9 cellular contexts compared by ENCODE assay signal in the genomic region with DNA sequence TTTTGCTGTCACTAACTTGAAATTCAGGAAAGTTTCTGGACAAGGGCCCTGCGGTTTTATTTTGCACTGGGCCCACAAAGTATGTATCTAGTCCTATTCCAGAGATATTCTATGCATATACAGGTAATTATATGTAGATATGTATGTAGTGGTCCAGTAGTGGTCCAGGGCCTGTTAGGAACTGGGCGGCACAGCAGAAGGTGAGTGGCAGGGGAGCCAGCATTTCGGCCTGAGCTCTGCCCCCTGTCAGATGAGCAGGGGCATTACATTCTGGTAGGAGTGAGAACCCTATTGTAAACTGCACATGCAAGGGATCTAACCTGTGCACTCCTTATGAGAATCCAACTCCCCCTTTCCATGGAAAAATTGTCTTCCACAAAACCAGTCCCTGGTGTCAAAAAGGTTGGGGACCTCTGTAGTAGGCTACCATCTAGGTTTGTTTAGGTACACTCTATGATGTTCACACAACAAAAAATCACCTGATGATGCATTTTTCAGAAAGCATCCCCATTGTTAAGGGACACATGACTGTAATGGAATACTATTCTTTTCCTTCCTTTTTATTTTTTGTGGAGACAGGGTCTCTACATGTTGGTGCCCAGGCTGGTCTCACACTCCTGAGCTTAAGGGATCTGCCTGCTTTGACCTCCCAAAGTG. TPM values are rescaled to one million over a fixed set of nuclear protein-coding genes. Genes with fewer than 3 reads are reported as not detected.
DNase-seq lines count a peak whose midpoint lies in the region; ATAC-seq and TF ChIP-seq lines count a peak whose summit lies in the region.
"Had no signal": no experiment of that assay in that cellular context is flagged by ENCODE, and none has a peak within 500 bp of the region (broad histone marks: within the 10 kb centered on the region; RNA-seq: fewer than 3 reads in every experiment).

No MANE protein-coding gene starts in this region.

- ATAC-seq in activated CD8-positive, alpha-beta T cell treated with anti-CD3 and anti-CD28 coated beads, Interleukin-2, amount 10 ng/mL, durations not matched to agents 7 days and 5 days, result no peak
- ATAC-seq in upper lobe of left lung (ENCODE audit: low FRiP score in 2 of 2), result no peak
- ATAC-seq in GM21737 (IDR thresholded peaks at IDR 0.05; ENCODE audit: unreplicated experiment), result no peak

- H3K36me3 ChIP-seq in mesenchymal stem cell (ENCODE audit: control insufficient read depth in 1 of 2, insufficient read depth in 2 of 2, low read depth in 1 of 2, low read length in 2 of 2), result peaks cover 8 to 13% of the 10 kb centered on the region in 2 experiments
- H3K36me3 ChIP-seq in upper lobe of left lung, result peaks cover 0 to 8% (median 1%) of the 10 kb centered on the region in 4 donors

- H2AK5ac ChIP-seq in mesenchymal stem cell (ENCODE audit: low read length, severe bottlenecking), result no peak overlapping the region

- peak in 2 of 6 experiments; percentile 23 for TF ChIP-seq CTCF in upper lobe of left lung (IDR thresholded peaks at IDR 0.05)

- H3K14ac ChIP-seq in mesenchymal stem cell (ENCODE audit: low read length in 2 of 2), result no peak overlapping the region

- H3K36me3 Mint-ChIP-seq in activated CD8-positive, alpha-beta T cell treated with anti-CD3 and anti-CD28 coated beads, Interleukin-2, amount 10 ng/mL, durations not matched to agents 7 days and 5 days (ENCODE audit: low read depth), result peaks cover 12% of the 10 kb centered on the region

- H2BK120ac ChIP-seq in mesenchymal stem cell (ENCODE audit: low read depth, low read length), result no peak overlapping the region

- peak overlapping the region in 1 of 2 experiments; percentile 49 for H3K4me3 ChIP-seq in mesenchymal stem cell (ENCODE audit: insufficient read depth in 1 of 2, low read depth in 1 of 2, low read length in 2 of 2)
- peak overlapping the region in 1 of 4 donors; percentile 13 for H3K4me3 ChIP-seq in upper lobe of left lung
- H3K4me3 ChIP-seq: skin epidermis had no signal

- H4K8ac ChIP-seq in mesenchymal stem cell (ENCODE audit: low read length), result no peak overlapping the region

- H3K9ac ChIP-seq in mesenchymal stem cell (ENCODE audit: low read length), result peak overlapping the region; percentile 11

- no peak overlapping the region for H3K27ac ChIP-seq in mesenchymal stem cell (ENCODE audit: low read length, poor library complexity, severe bottlenecking)
- no peak overlapping the region for H3K27ac ChIP-seq in upper lobe of left lung

- no peak overlapping the region for H3K4me3 Mint-ChIP-seq in activated CD8-positive, alpha-beta T cell treated with anti-CD3 and anti-CD28 coated beads, Interleukin-2, amount 10 ng/mL, durations not matched to agents 7 days and 5 days
- H3K4me3 Mint-ChIP-seq: activated B cell treated with CpG ODN at 0.5 μM for 24 hours had no signal

- H2AFZ ChIP-seq in mesenchymal stem cell (ENCODE audit: low read depth, low read length), result no peak overlapping the region

- no peaks in the 10 kb centered on the region for H3K9me3 Mint-ChIP-seq in activated CD8-positive, alpha-beta T cell treated with anti-CD3 and anti-CD28 coated beads, Interleukin-2, amount 10 ng/mL, durations not matched to agents 7 days and 5 days (ENCODE audit: insufficient read depth)
- H3K9me3 Mint-ChIP-seq: activated B cell treated with CpG ODN at 0.5 μM for 24 hours had no signal

- no peak overlapping the region for H3K23ac ChIP-seq in mesenchymal stem cell (ENCODE audit: low read length in 2 of 2)

- H3K9me3 ChIP-seq in mesenchymal stem cell (ENCODE audit: control insufficient read depth, low read length), result no peaks in the 10 kb centered on the region
- no peaks in the 10 kb centered on the region for H3K9me3 ChIP-seq in upper lobe of left lung

- no peak overlapping the region for H3K18ac ChIP-seq in mesenchymal stem cell (ENCODE audit: low read depth in 1 of 2, low read length in 2 of 2)

- H2BK15ac ChIP-seq in mesenchymal stem cell (ENCODE audit: low read depth, poor library complexity, severe bottlenecking), result no peak overlapping the region

- no peak overlapping the region for H4K91ac ChIP-seq in mesenchymal stem cell (ENCODE audit: low read length)

- TF ChIP-seq EP300 in Ishikawa (IDR thresholded peaks at IDR 0.05; ENCODE audit: borderline replicate concordance) (no peak), upper lobe of left lung (IDR thresholded peaks at IDR 0.05) (no peak)

- H3K4me1 ChIP-seq in mesenchymal stem cell (ENCODE audit: control insufficient read depth, insufficient read depth, low read depth, low read length) (peaks cover 14% of the 10 kb centered on the region), upper lobe of left lung (peaks cover 21 to 59% (median 42%) of the 10 kb centered on the region in 4 donors)

- DNase-seq in ELR (ENCODE audit: low read depth), result peak; percentile 47
- peak; percentile 28 for DNase-seq in activated CD8-positive, alpha-beta T cell treated with anti-CD3 and anti-CD28 coated beads, Interleukin-2, amount 10 ng/mL, durations not matched to agents 7 days and 5 days
- DNase-seq in mesenchymal stem cell, result peak; percentile 24
- no peak for DNase-seq in upper lobe of left lung
- no peak for DNase-seq in cortex of kidney (lab: John Stamatoyannopoulos, UW)
- DNase-seq: activated B cell treated with CpG ODN at 0.5 μM for 24 hours had no signal

- no peaks in the 10 kb centered on the region for H3K27me3 Mint-ChIP-seq in activated CD8-positive, alpha-beta T cell treated with anti-CD3 and anti-CD28 coated beads, Interleukin-2, amount 10 ng/mL, durations not matched to agents 7 days and 5 days (ENCODE audit: low read depth)
- H3K27me3 Mint-ChIP-seq: activated B cell treated with CpG ODN at 0.5 μM for 24 hours had no signal

- H3K27ac Mint-ChIP-seq in activated CD8-positive, alpha-beta T cell treated with anti-CD3 and anti-CD28 coated beads, Interleukin-2, amount 10 ng/mL, durations not matched to agents 7 days and 5 days, result peak overlapping the region; percentile 41
- H3K27ac Mint-ChIP-seq: activated B cell treated with CpG ODN at 0.5 μM for 24 hours had no signal

- no peak overlapping the region for H3K4me2 ChIP-seq in mesenchymal stem cell (ENCODE audit: low read length, poor library complexity, severe bottlenecking)

- 88% methylated on average over 1 of the region's 3 CpGs for WGBS in mesenchymal stem cell
- 71 to 84% methylated on average over 3 of the region's 3 CpGs for WGBS in upper lobe of left lung, 2 donors

- H3K4ac ChIP-seq in mesenchymal stem cell (ENCODE audit: low read depth in 1 of 2, low read length in 2 of 2), result no peak overlapping the region

- POLR2A ChIA-PET in activated CD8-positive, alpha-beta T cell treated with anti-CD3 and anti-CD28 coated beads, Interleukin-2, amount 10 ng/mL, durations not matched to agents 7 days and 5 days (lab: Charles Lee), result no interaction called here

- CTCF ChIA-PET in activated CD8-positive, alpha-beta T cell treated with anti-CD3 and anti-CD28 coated beads, Interleukin-2, amount 10 ng/mL, durations not matched to agents 7 days and 5 days (lab: Charles Lee), result interaction anchor here (1.4 kb wide), 1 partner anchor 19 kb away, joined by 3 read pairs; no protein-coding TSS in a partner anchor

- peaks cover 42% of the 10 kb centered on the region for H3K4me1 Mint-ChIP-seq in activated CD8-positive, alpha-beta T cell treated with anti-CD3 and anti-CD28 coated beads, Interleukin-2, amount 10 ng/mL, durations not matched to agents 7 days and 5 days (ENCODE audit: low read depth)

- H3K79me1 ChIP-seq in mesenchymal stem cell (replicated peaks; ENCODE audit: low read length, poor library complexity, severe bottlenecking), result peaks cover 28% of the 10 kb centered on the region

- H3K27me3 ChIP-seq in mesenchymal stem cell (ENCODE audit: control insufficient read depth in 1 of 2, insufficient read depth in 1 of 2, low read length in 2 of 2), result no peaks in the 10 kb centered on the region
- no peaks in the 10 kb centered on the region for H3K27me3 ChIP-seq in upper lobe of left lung

- no peak for TF ChIP-seq POLR2A in upper lobe of left lung (IDR thresholded peaks at IDR 0.05)

- no peak overlapping the region for H2BK12ac ChIP-seq in mesenchymal stem cell (ENCODE audit: low read length in 2 of 2)

- peak; percentile 14; the same call in 1 of the 2 replicates for TF ChIP-seq RAD21 in Ishikawa (IDR thresholded peaks at IDR 0.05; ENCODE audit: low read depth)

- H2BK5ac ChIP-seq in mesenchymal stem cell (ENCODE audit: low read depth, low read length, poor library complexity, severe bottlenecking), result no peak overlapping the region

TF ChIP-seq in Ishikawa, 13 proteins besides CTCF, POLR2A, EP300 and RAD21:
- TF ChIP-seq FOXM1 (IDR thresholded peaks at IDR 0.05; ENCODE audit: borderline replicate concordance, low read depth), result no peak
- TF ChIP-seq, protein P1, sequence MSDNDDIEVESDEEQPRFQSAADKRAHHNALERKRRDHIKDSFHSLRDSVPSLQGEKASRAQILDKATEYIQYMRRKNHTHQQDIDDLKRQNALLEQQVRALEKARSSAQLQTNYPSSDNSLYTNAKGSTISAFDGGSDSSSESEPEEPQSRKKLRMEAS (IDR thresholded peaks at IDR 0.05), result no peak
- no peak for TF ChIP-seq NFIC (IDR thresholded peaks at IDR 0.05)
- TF ChIP-seq EGR1 (IDR thresholded peaks at IDR 0.05), result no peak
- TF ChIP-seq YY1 (IDR thresholded peaks at IDR 0.05; ENCODE audit: low read depth), result no peak
- no peak for TF ChIP-seq ZBTB7A (IDR thresholded peaks at IDR 0.05; ENCODE audit: low read depth)
- no peak for TF ChIP-seq TEAD4 (IDR thresholded peaks at IDR 0.05)
- TF ChIP-seq TAF1 (IDR thresholded peaks at IDR 0.05; ENCODE audit: low read depth), result no peak
TF ChIP-seq in Ishikawa: peak in this region for 0.

RNA-seq across cellular contexts. Expression of a gene that starts 2.8 kb away (rescaled TPM):
- 10 to 100 TPM; 67.6 to 68.2 TPM for total RNA-seq in activated CD8-positive, alpha-beta T cell treated with anti-CD3 and anti-CD28 coated beads, Interleukin-2, amount 10 ng/mL, durations not matched to agents 7 days and 5 days
- polyA plus RNA-seq in mesenchymal stem cell (2013, experiment 1 of 2), result 21.6 TPM
- 22.2 TPM for polyA plus RNA-seq in mesenchymal stem cell (2013, experiment 2 of 2)
- total RNA-seq in upper lobe of left lung, result 100 to 1,000 TPM in 1 of 6 donors, 10 to 100 TPM in 5; 37.2 to 117 (median 53.7) TPM

Comparison
In these comparisons a context has a peak if more than half of its experiments do, and no peak if none do; other contexts are left out.
1. DNase-seq: peak in ELR (single experiment), activated CD8-positive, alpha-beta T cell treated with anti-CD3 and anti-CD28 coated beads, Interleukin-2, amount 10 ng/mL, durations not matched to agents 7 days and 5 days (single experiment) and mesenchymal stem cell (single experiment); none in upper lobe of left lung (0 of 2) and cortex of kidney (single experiment).